In the genomic region with DNA sequence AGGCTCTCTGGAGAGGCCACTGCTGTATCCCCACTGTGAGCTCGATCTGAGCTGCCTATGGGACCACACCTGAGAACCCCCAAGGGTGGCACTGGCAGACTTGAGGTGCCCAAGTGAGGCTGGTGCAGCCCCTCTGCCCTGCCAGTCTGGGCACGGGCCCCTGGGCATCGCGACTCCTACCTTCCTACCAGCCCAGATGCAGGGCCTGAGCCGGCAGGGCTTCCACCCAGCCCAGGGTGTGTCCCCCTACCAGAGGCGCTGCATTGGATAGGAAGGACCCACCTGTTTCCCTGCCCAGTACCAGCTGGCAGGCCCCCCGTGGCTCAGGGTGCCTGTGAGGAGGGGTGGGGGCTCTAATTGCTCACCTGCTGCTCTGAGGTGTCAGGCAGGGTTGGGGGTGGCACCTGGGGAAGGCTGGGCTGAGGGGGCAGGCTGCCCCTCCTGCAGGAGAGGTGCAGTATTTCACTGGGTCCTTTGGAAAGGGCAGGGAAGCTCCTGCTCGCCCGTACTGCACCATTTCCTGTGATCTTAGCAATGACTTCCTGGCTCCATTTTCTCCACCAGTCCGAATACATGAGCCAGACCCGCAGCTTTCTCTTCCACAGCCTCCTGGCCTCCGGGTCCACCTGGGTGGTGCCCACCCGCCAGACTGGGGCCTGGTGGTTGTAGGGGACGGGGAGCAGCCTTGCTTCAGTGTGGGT, we compare ENCODE assay signal across 1 cellular context.
TF ChIP-seq lines count a peak whose summit lies in the region.

No MANE protein-coding gene starts in this region.

TF ChIP-seq in WTC11, 78 proteins besides CTCF, POLR2A, EP300 and RAD21:
- TF ChIP-seq, protein P1, sequence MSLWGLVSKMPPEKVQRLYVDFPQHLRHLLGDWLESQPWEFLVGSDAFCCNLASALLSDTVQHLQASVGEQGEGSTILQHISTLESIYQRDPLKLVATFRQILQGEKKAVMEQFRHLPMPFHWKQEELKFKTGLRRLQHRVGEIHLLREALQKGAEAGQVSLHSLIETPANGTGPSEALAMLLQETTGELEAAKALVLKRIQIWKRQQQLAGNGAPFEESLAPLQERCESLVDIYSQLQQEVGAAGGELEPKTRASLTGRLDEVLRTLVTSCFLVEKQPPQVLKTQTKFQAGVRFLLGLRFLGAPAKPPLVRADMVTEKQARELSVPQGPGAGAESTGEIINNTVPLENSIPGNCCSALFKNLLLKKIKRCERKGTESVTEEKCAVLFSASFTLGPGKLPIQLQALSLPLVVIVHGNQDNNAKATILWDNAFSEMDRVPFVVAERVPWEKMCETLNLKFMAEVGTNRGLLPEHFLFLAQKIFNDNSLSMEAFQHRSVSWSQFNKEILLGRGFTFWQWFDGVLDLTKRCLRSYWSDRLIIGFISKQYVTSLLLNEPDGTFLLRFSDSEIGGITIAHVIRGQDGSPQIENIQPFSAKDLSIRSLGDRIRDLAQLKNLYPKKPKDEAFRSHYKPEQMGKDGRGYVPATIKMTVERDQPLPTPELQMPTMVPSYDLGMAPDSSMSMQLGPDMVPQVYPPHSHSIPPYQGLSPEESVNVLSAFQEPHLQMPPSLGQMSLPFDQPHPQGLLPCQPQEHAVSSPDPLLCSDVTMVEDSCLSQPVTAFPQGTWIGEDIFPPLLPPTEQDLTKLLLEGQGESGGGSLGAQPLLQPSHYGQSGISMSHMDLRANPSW (CRISPR knock-in tag; conservative IDR thresholded peaks at IDR 0.05; ENCODE audit: low read depth) = no peak
- TF ChIP-seq ESRRA (CRISPR knock-in tag; IDR thresholded peaks at IDR 0.05; ENCODE audit: borderline replicate concordance) (no peak), ZNF232 (CRISPR knock-in tag; IDR thresholded peaks at IDR 0.05) (no peak), ZNF396 (CRISPR knock-in tag; IDR thresholded peaks at IDR 0.05; ENCODE audit: borderline replicate concordance) (no peak), CREM (CRISPR knock-in tag; IDR thresholded peaks at IDR 0.05) (no peak), SMAD3 (CRISPR knock-in tag; IDR thresholded peaks at IDR 0.05; ENCODE audit: borderline replicate concordance) (no peak), CREB1 (CRISPR knock-in tag; IDR thresholded peaks at IDR 0.05) (no peak), OVOL2 (CRISPR knock-in tag; IDR thresholded peaks at IDR 0.05; ENCODE audit: borderline replicate concordance) (no peak), FOXK1 (CRISPR knock-in tag; IDR thresholded peaks at IDR 0.05) (no peak), EMX1 (CRISPR knock-in tag; IDR thresholded peaks at IDR 0.05) (no peak), ZNF263 (CRISPR knock-in tag; IDR thresholded peaks at IDR 0.05; ENCODE audit: low read depth) (no peak), FOXJ3 (CRISPR knock-in tag; IDR thresholded peaks at IDR 0.05; ENCODE audit: borderline replicate concordance) (no peak)
- TF ChIP-seq, protein P2, sequence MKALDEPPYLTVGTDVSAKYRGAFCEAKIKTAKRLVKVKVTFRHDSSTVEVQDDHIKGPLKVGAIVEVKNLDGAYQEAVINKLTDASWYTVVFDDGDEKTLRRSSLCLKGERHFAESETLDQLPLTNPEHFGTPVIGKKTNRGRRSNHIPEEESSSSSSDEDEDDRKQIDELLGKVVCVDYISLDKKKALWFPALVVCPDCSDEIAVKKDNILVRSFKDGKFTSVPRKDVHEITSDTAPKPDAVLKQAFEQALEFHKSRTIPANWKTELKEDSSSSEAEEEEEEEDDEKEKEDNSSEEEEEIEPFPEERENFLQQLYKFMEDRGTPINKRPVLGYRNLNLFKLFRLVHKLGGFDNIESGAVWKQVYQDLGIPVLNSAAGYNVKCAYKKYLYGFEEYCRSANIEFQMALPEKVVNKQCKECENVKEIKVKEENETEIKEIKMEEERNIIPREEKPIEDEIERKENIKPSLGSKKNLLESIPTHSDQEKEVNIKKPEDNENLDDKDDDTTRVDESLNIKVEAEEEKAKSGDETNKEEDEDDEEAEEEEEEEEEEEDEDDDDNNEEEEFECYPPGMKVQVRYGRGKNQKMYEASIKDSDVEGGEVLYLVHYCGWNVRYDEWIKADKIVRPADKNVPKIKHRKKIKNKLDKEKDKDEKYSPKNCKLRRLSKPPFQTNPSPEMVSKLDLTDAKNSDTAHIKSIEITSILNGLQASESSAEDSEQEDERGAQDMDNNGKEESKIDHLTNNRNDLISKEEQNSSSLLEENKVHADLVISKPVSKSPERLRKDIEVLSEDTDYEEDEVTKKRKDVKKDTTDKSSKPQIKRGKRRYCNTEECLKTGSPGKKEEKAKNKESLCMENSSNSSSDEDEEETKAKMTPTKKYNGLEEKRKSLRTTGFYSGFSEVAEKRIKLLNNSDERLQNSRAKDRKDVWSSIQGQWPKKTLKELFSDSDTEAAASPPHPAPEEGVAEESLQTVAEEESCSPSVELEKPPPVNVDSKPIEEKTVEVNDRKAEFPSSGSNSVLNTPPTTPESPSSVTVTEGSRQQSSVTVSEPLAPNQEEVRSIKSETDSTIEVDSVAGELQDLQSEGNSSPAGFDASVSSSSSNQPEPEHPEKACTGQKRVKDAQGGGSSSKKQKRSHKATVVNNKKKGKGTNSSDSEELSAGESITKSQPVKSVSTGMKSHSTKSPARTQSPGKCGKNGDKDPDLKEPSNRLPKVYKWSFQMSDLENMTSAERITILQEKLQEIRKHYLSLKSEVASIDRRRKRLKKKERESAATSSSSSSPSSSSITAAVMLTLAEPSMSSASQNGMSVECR (CRISPR knock-in tag; IDR thresholded peaks at IDR 0.05; ENCODE audit: borderline replicate concordance) = no peak
- TF ChIP-seq, protein P3, sequence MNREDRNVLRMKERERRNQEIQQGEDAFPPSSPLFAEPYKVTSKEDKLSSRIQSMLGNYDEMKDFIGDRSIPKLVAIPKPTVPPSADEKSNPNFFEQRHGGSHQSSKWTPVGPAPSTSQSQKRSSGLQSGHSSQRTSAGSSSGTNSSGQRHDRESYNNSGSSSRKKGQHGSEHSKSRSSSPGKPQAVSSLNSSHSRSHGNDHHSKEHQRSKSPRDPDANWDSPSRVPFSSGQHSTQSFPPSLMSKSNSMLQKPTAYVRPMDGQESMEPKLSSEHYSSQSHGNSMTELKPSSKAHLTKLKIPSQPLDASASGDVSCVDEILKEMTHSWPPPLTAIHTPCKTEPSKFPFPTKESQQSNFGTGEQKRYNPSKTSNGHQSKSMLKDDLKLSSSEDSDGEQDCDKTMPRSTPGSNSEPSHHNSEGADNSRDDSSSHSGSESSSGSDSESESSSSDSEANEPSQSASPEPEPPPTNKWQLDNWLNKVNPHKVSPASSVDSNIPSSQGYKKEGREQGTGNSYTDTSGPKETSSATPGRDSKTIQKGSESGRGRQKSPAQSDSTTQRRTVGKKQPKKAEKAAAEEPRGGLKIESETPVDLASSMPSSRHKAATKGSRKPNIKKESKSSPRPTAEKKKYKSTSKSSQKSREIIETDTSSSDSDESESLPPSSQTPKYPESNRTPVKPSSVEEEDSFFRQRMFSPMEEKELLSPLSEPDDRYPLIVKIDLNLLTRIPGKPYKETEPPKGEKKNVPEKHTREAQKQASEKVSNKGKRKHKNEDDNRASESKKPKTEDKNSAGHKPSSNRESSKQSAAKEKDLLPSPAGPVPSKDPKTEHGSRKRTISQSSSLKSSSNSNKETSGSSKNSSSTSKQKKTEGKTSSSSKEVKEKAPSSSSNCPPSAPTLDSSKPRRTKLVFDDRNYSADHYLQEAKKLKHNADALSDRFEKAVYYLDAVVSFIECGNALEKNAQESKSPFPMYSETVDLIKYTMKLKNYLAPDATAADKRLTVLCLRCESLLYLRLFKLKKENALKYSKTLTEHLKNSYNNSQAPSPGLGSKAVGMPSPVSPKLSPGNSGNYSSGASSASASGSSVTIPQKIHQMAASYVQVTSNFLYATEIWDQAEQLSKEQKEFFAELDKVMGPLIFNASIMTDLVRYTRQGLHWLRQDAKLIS (CRISPR knock-in tag; IDR thresholded peaks at IDR 0.05; ENCODE audit: borderline replicate concordance) = no peak
- TF ChIP-seq, protein P4, sequence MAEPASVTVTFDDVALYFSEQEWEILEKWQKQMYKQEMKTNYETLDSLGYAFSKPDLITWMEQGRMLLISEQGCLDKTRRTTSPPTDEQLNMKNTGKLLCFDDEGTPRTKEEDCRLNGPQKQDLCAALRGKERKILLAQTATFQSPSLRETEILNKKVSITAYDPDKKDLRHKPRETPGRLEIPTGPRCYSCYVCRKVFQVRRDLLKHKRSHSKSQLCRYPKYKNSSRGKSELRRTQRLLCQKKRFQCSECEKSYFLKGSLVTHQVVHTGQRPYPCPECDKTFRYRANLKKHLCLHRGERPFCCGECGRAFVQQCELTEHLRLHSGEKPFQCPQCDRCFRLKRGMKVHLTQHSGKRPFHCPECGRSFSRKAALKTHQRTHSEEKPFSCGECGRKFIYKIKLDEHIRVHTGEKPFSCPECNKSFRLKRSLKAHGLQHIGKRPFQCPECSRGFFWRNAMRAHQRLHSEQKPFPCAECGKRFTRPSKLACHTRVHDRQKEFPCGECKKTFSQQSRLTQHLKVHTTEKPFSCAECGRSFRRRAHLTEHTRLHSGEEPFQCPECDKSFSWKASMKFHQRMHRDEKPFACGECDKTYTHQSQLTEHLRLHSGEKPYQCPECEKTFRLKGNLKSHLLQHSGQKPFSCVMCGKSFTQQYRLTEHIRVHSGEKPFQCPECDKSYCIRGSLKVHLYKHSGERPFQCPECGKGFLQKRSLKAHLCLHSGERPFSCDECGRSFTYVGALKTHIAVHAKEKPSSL (CRISPR knock-in tag; conservative IDR thresholded peaks at IDR 0.05) = no peak
